8 cellular contexts compared by ENCODE assay signal in genomic region chr13:100089633-100090032, GRCh38. TPM values are rescaled to one million over a fixed set of nuclear protein-coding genes. Genes with fewer than 3 reads are reported as not detected.
DNase-seq lines count a peak whose midpoint lies in the region; ATAC-seq, FAIRE-seq and TF ChIP-seq lines count a peak whose summit lies in the region.

No MANE protein-coding gene starts in this region.

- peaks cover 45% of the 10 kb centered on the region for H3K79me2 ChIP-seq in HepG2 (ENCODE audit: insufficient read depth, low read length)

- peak overlapping the region; percentile 97 for H3K4me2 ChIP-seq in HepG2 (ENCODE audit: low read depth, low read length)

- no peak for TF ChIP-seq RAD21 in HepG2 (CRISPR knock-in tag; IDR thresholded peaks at IDR 0.05)

- H3K4me1 ChIP-seq in HepG2 (ENCODE audit: insufficient read depth, low read length), result peaks cover 52% of the 10 kb centered on the region
- peaks cover 15 to 22% of the 10 kb centered on the region in 2 donors for H3K4me1 ChIP-seq in thyroid gland

- H4K20me1 ChIP-seq in HepG2 (ENCODE audit: insufficient read depth, low read length), result peaks cover 7% of the 10 kb centered on the region

- peak; percentile 28 for ATAC-seq in GM18868 (IDR thresholded peaks at IDR 0.05; ENCODE audit: unreplicated experiment)
- peak; percentile 35 for ATAC-seq in HG03521 (IDR thresholded peaks at IDR 0.05; ENCODE audit: unreplicated experiment)
- peak; percentile 12; the same call in 2 of the 3 replicates for ATAC-seq in HepG2

- WGBS in HepG2 (ENCODE audit: low lambda C conversion rate), result 0% methylated on average over 5 of the region's 5 CpGs
- 0 to 8% methylated on average over 5 of the region's 5 CpGs for WGBS in thyroid gland, 2 donors

- H3K27me3 ChIP-seq in HepG2 (ENCODE audit: control insufficient read depth in 1 of 2, insufficient read depth in 2 of 2, low read length in 2 of 2), result no peaks in the 10 kb centered on the region; a peak in 1 of 5 replicates
- no peaks in the 10 kb centered on the region for H3K27me3 ChIP-seq in thyroid gland

- peak overlapping the region; percentile 73 for H3K27ac ChIP-seq in HepG2 (ENCODE audit: extremely low read length, insufficient read depth, low read length)
- H3K27ac ChIP-seq in thyroid gland, result peak overlapping the region in 2 of 3 donors; percentile 78 to 80

- DNase-seq in AG20443 (ENCODE audit: low spot score) (peak; percentile 14), astrocyte of the cerebellum (ENCODE audit: low read depth) (no peak), HepG2 (ENCODE audit: low spot score) (no peak), thyroid gland (no peak), NCI-H446 treated with DMSO at 0.1 percent for 48 hours (lab: John Stamatoyannopoulos, UW) (no peak), GM13976 (ENCODE audit: low spot score) (no peak)

- H3K9ac ChIP-seq in HepG2 (ENCODE audit: insufficient read depth, low read depth, low read length), result peak overlapping the region; percentile 83

- TF ChIP-seq CTCF in astrocyte of the cerebellum (IDR thresholded peaks at IDR 0.05; ENCODE audit: low read depth, low read length, missing control alignments) (no peak), HepG2 (CRISPR knock-in tag; IDR thresholded peaks at IDR 0.05) (no peak), thyroid gland (IDR thresholded peaks at IDR 0.05) (no peak), GM13976 (IDR thresholded peaks at IDR 0.05; ENCODE audit: borderline replicate concordance, control extremely low read depth, extremely low read depth, insufficient read depth, missing control alignments) (no peak)

- TF ChIP-seq POLR2A in HepG2 (IDR thresholded peaks at IDR 0.05; ENCODE audit: insufficient read depth in 1 of 2, low read depth in 2 of 2, low read length in 2 of 2), result no peak
- no peak for TF ChIP-seq POLR2A in thyroid gland (IDR thresholded peaks at IDR 0.05)

- intact Hi-C loops in HepG2 (cut with micrococcal nuclease; ENCODE audit: unreplicated experiment) (loop anchor here (2.0 to 10.0 kb wide), 3 partner anchors 39 to 428 kb away; no protein-coding TSS in a partner anchor), thyroid gland (cut with DNase I) (loop anchor here (10.0 kb wide), 1 partner anchor 145 kb away; no protein-coding TSS in a partner anchor)

- no peak for TF ChIP-seq EP300 in HepG2 (IDR thresholded peaks at IDR 0.05; ENCODE audit: low read depth in 2 of 2, low read length in 2 of 2)
- TF ChIP-seq EP300 in HepG2 (CRISPR knock-in tag; IDR thresholded peaks at IDR 0.05; ENCODE audit: borderline replicate concordance), result no peak

- H3K9me3 ChIP-seq in HepG2 (ENCODE audit: low read length) (no peaks in the 10 kb centered on the region), thyroid gland (no peaks in the 10 kb centered on the region)

- POLR2A ChIA-PET in HepG2 (lab: Yijun Ruan, JAX), result interaction anchor here (3.3 kb wide), 1 partner anchor 10 kb away, joined by 59 read pairs; no protein-coding TSS in a partner anchor

- no peak for FAIRE-seq in HepG2 (lab: Jason Lieb, UNC)

- H2AFZ ChIP-seq in HepG2 (ENCODE audit: low read length), result no peak overlapping the region

- no TSS peak for BruUV-seq in HepG2 (replicated peaks; lab: Mats Ljungman, UMichigan)

- CTCF ChIA-PET in HepG2 (lab: Yijun Ruan, JAX; ENCODE audit: low intra/inter-chr PET ratio, low total read pairs), result no interaction called here

- in situ Hi-C loops in astrocyte of the cerebellum (cut with HindIII; ENCODE audit: low sequenced_read_pairs) (no loop called here), HepG2 (cut with HindIII; ENCODE audit: extremely low pct_ligation_motif_present, low pct_unique_long_range_greater_than_20kb) (no loop called here), GM13976 (cut with MboI; ENCODE audit: low sequenced_read_pairs, unreplicated experiment) (no loop called here)

- peak overlapping the region; percentile 87 for H3K4me3 ChIP-seq in astrocyte of the cerebellum (ENCODE audit: low read depth, low read length)
- H3K4me3 ChIP-seq in HepG2 (replicated peaks in 1 of 3; ENCODE audit: insufficient read depth in 1 of 3, low read depth in 2 of 3, low read length in 3 of 3), result peak overlapping the region; percentile 88 to 93 (median 93)
- H3K4me3 ChIP-seq in thyroid gland (replicated peaks in 1 of 3), result peak overlapping the region; percentile 44 to 84 (median 84)

- H3K36me3 ChIP-seq in HepG2 (replicated peaks in 1 of 2; ENCODE audit: control insufficient read depth in 1 of 2, insufficient read depth in 2 of 2, low read length in 2 of 2) (peaks cover 0 to 3% of the 10 kb centered on the region in 2 experiments; a peak in 1 of 5 replicates), thyroid gland (no peaks in the 10 kb centered on the region)

TF ChIP-seq in HepG2, 621 proteins besides CTCF, POLR2A, EP300 and RAD21:
- no peak for TF ChIP-seq AHR (CRISPR knock-in tag; IDR thresholded peaks at IDR 0.05)
- TF ChIP-seq ZNF790 (CRISPR knock-in tag; IDR thresholded peaks at IDR 0.05; ENCODE audit: borderline replicate concordance), result 0 out of 2 replicates have a peak, but pooled peaks have one; percentile 29

RNA-seq across cellular contexts. Expression of gene PCCA, which starts 0.7 kb away (rescaled TPM):
- 32.2 and 34.6 TPM in 2 replicates for total RNA-seq in HepG2 (2016; rRNA removed; fragmentation: Illumina TruSeq; extraction: Trizol)
- total RNA-seq in HepG2 (2016; cell fraction: cytosol; rRNA removed; fragmentation: Illumina TruSeq; extraction: Trizol; ENCODE audit: low read depth), result 45.1 and 57.1 TPM in 2 replicates
- 33.1 and 33.7 TPM in 2 replicates for total RNA-seq in HepG2 (2016; cell fraction: insoluble cytoplasmic fraction; rRNA removed; fragmentation: Illumina TruSeq; extraction: Trizol)
- 19.0 and 22.9 TPM in 2 replicates for total RNA-seq in HepG2 (2016; cell fraction: membrane; rRNA removed; fragmentation: Illumina TruSeq; extraction: Trizol)
- total RNA-seq in HepG2 (2016; cell fraction: nucleus; rRNA removed; fragmentation: Illumina TruSeq; extraction: Trizol), result 45.7 and 47.2 TPM in 2 replicates
- polyA plus RNA-seq in HepG2 (2011; rRNA removed), result 13.1 and 15.0 TPM in 2 replicates
- 7.8 and 12.0 TPM in 2 replicates for polyA plus RNA-seq in HepG2 (2011; cell fraction: cytosol; rRNA removed)
- polyA plus RNA-seq in HepG2 (2011; cell fraction: nucleus; rRNA removed), result 12.3 and 15.8 TPM in 2 replicates
- polyA plus RNA-seq in HepG2 (2012), result 24.1 and 37.2 TPM in 2 replicates
- polyA plus RNA-seq in HepG2 (2016; cell fraction: cytosol; fragmentation: Illumina TruSeq; extraction: Trizol; ENCODE audit: low read depth), result 4.5 and 5.4 TPM in 2 replicates
- polyA plus RNA-seq in HepG2 (2016; cell fraction: insoluble cytoplasmic fraction; fragmentation: Illumina TruSeq; extraction: Trizol; ENCODE audit: low read depth), result 36.3 and 36.8 TPM in 2 replicates
- polyA plus RNA-seq in HepG2 (2016; cell fraction: membrane; fragmentation: Illumina TruSeq; extraction: Trizol; ENCODE audit: low read depth), result 6.1 and 8.5 TPM in 2 replicates
- polyA plus RNA-seq in HepG2 (2016; cell fraction: nucleus; fragmentation: Illumina TruSeq; extraction: Trizol; ENCODE audit: insufficient read depth, low read depth), result 32.6 and 38.7 TPM in 2 replicates
- polyA minus RNA-seq in HepG2 (2011; rRNA and poly(A)+ RNA removed; ENCODE audit: low replicate concordance), result 5.1 and 12.0 TPM in 2 replicates
- polyA minus RNA-seq in HepG2 (2011; cell fraction: cytosol; rRNA and poly(A)+ RNA removed), result 10.9 and 14.1 TPM in 2 replicates
- 65.3 and 67.1 TPM in 2 replicates for polyA minus RNA-seq in HepG2 (2011; cell fraction: nucleus; rRNA and poly(A)+ RNA removed)
- total RNA-seq in thyroid gland, result 10 to 100 TPM; 54.3 to 95.2 (median 67.7) TPM
